11 cellular contexts compared by ENCODE assay signal in the genomic region with DNA sequence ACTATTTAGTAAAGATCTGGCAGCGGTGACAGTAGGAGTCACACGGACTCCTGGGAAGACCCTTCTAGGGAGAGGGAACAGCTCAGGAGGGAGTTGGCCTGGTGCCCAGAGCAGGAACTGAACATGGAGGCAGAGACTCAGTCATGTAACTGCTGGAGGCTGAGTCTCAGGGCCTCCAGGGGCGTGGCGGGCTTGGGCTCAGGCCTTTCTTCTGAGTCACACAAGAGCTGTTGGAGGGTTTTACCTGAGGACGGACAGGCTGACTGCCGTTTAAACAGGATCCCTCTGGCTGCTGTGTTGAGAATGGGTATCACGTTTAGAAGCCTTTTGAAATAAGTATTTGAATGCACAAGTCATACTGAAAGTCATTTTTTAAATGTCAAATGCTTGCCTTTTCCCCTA. TPM values are rescaled to one million over a fixed set of nuclear protein-coding genes. Genes with fewer than 3 reads are reported as not detected.
A peak's percentile ranks its signal among the peaks of the same experiment; 100 is the strongest.
DNase-seq lines count a peak whose midpoint lies in the region; ATAC-seq, FAIRE-seq and TF ChIP-seq lines count a peak whose summit lies in the region.
"Had no signal": no experiment of that assay in that cellular context is flagged by ENCODE, and none has a peak within 500 bp of the region (broad histone marks: within the 10 kb centered on the region; RNA-seq: fewer than 3 reads in every experiment).

No MANE protein-coding gene starts in this region.

- POLR2A ChIA-PET in HepG2 (lab: Yijun Ruan, JAX), result interaction anchor here (3.5 kb wide), 1 partner anchor 11 kb away, joined by 44 read pairs; no protein-coding TSS in a partner anchor

- no peaks in the 10 kb centered on the region for H3K36me3 Mint-ChIP-seq in endodermal cell (ENCODE audit: low read depth)

- H3K9me3 ChIP-seq in HepG2 (ENCODE audit: low read length) (no peaks in the 10 kb centered on the region), right lobe of liver (no peaks in the 10 kb centered on the region), endodermal cell (ENCODE audit: control insufficient read depth, low read length) (no peaks in the 10 kb centered on the region), transverse colon (no peaks in the 10 kb centered on the region)

- intact Hi-C loops in HepG2 (cut with micrococcal nuclease; ENCODE audit: unreplicated experiment) (no loop called here), right lobe of liver (cut with DNase I) (no loop called here), transverse colon (cut with DNase I; ENCODE audit: low total_unique reads) (no loop called here)

- no peak overlapping the region for H2AFZ ChIP-seq in HepG2 (ENCODE audit: low read length)

- BruUV-seq in HepG2 (replicated peaks; lab: Mats Ljungman, UMichigan), result no TSS peak

- no peak overlapping the region for H3K4me3 Mint-ChIP-seq in endodermal cell

- no peak overlapping the region for H3K27ac Mint-ChIP-seq in endodermal cell

- no peak overlapping the region for H3K9ac ChIP-seq in HepG2 (ENCODE audit: insufficient read depth, low read depth, low read length)
- H3K9ac ChIP-seq in endodermal cell (ENCODE audit: extremely low read depth, low read length, poor library complexity, severe bottlenecking), result no peak overlapping the region

- no peaks in the 10 kb centered on the region for H4K20me1 ChIP-seq in HepG2 (ENCODE audit: insufficient read depth, low read length)

- TF ChIP-seq CTCF in HepG2 (CRISPR knock-in tag; IDR thresholded peaks at IDR 0.05) (no peak), right lobe of liver (IDR thresholded peaks at IDR 0.05) (no peak), endodermal cell (conservative IDR thresholded peaks at IDR 0.05) (no peak), transverse colon (IDR thresholded peaks at IDR 0.05) (no peak)

- in situ Hi-C loops in HepG2 (cut with HindIII; ENCODE audit: extremely low pct_ligation_motif_present, low pct_unique_long_range_greater_than_20kb) (no loop called here), transverse colon (cut with MboI; ENCODE audit: low pct_ligation_motif_present in 1 of 4, low pct_unique_long_range_greater_than_20kb in 1 of 4, low sequenced_read_pairs in 3 of 4) (loop anchor here in 1 of 4 donors (10.0 kb wide), 1 partner anchor 64 kb away; no protein-coding TSS in a partner anchor)

- CTCF ChIA-PET in HepG2 (lab: Yijun Ruan, JAX; ENCODE audit: low intra/inter-chr PET ratio, low total read pairs), result no interaction called here

- H3K27ac ChIP-seq in HepG2 (ENCODE audit: extremely low read length, insufficient read depth, low read length) (peak overlapping the region; percentile 41), right lobe of liver (peak overlapping the region in 1 of 3 donors; percentile 11), endodermal cell (ENCODE audit: low read depth, low read length) (no peak overlapping the region), transverse colon (peak overlapping the region in 2 of 4 donors; percentile 56 to 75)

- ATAC-seq in HepG2 (no peak), right lobe of liver (no peak), HG03108 (IDR thresholded peaks at IDR 0.05; ENCODE audit: unreplicated experiment) (no peak)

- no peak overlapping the region for H3K4me3 ChIP-seq in HepG2 (replicated peaks in 1 of 3; ENCODE audit: insufficient read depth in 1 of 3, low read depth in 2 of 3, low read length in 3 of 3)
- no peak overlapping the region for H3K4me3 ChIP-seq in right lobe of liver
- no peak overlapping the region for H3K4me3 ChIP-seq in endodermal cell (ENCODE audit: low read length)
- H3K4me3 ChIP-seq in transverse colon, result no peak overlapping the region

- H3K9me3 Mint-ChIP-seq in endodermal cell, result no peaks in the 10 kb centered on the region

- FAIRE-seq in HepG2 (lab: Jason Lieb, UNC), result no peak
- FAIRE-seq: colon had no signal

- no peak for TF ChIP-seq EP300 in HepG2 (IDR thresholded peaks at IDR 0.05; ENCODE audit: low read depth in 2 of 2, low read length in 2 of 2)
- no peak for TF ChIP-seq EP300 in HepG2 (CRISPR knock-in tag; IDR thresholded peaks at IDR 0.05; ENCODE audit: borderline replicate concordance)
- no peak for TF ChIP-seq EP300 in transverse colon (IDR thresholded peaks at IDR 0.05; ENCODE audit: low read depth)

- H3K4me2 ChIP-seq in HepG2 (ENCODE audit: low read depth, low read length), result no peak overlapping the region

- H3K27me3 ChIP-seq in HepG2 (ENCODE audit: control insufficient read depth in 1 of 2, insufficient read depth in 2 of 2, low read length in 2 of 2) (no peaks in the 10 kb centered on the region), right lobe of liver (no peaks in the 10 kb centered on the region), endodermal cell (ENCODE audit: control insufficient read depth, insufficient read depth, low read length, poor library complexity, severe bottlenecking) (no peaks in the 10 kb centered on the region), transverse colon (no peaks in the 10 kb centered on the region)

- no peak for DNase-seq in HepG2 (ENCODE audit: low spot score)
- no peak for DNase-seq in right lobe of liver
- DNase-seq in NCI-H2171 treated with DMSO at 0.1 percent for 48 hours (lab: John Stamatoyannopoulos, UW), result peak; percentile 33
- DNase-seq in endodermal cell, result peak; percentile 75
- peak; percentile 84 for DNase-seq in transverse colon
- DNase-seq in dermis blood vessel endothelial cell, result no peak
- no peak for DNase-seq in superior temporal gyrus (ENCODE audit: extremely low spot score)
- DNase-seq: activated CD4-positive, alpha-beta T cell treated with anti-CD3 and anti-CD28 coated beads, Interleukin-2, amount 50 U/mL, for 4 hours; retina had no signal

- TF ChIP-seq POLR2A in HepG2 (IDR thresholded peaks at IDR 0.05; ENCODE audit: insufficient read depth in 1 of 2, low read depth in 2 of 2, low read length in 2 of 2), result no peak
- TF ChIP-seq POLR2A in right lobe of liver (IDR thresholded peaks at IDR 0.05), result no peak
- peak; percentile 31 for TF ChIP-seq POLR2A in transverse colon (IDR thresholded peaks at IDR 0.05)

- no peaks in the 10 kb centered on the region for H3K36me3 ChIP-seq in HepG2 (replicated peaks in 1 of 2; ENCODE audit: control insufficient read depth in 1 of 2, insufficient read depth in 2 of 2, low read length in 2 of 2)
- no peaks in the 10 kb centered on the region for H3K36me3 ChIP-seq in right lobe of liver
- H3K36me3 ChIP-seq in endodermal cell (ENCODE audit: control insufficient read depth, insufficient read depth, low read length), result no peaks in the 10 kb centered on the region
- H3K36me3 ChIP-seq in transverse colon, result no peaks in the 10 kb centered on the region

- H3K4me1 Mint-ChIP-seq in endodermal cell, result peaks cover 36% of the 10 kb centered on the region

- no peaks in the 10 kb centered on the region for H3K79me2 ChIP-seq in HepG2 (ENCODE audit: insufficient read depth, low read length)

- peaks cover 2% of the 10 kb centered on the region for H3K27me3 Mint-ChIP-seq in endodermal cell (ENCODE audit: insufficient read depth)

- no peak for TF ChIP-seq RAD21 in HepG2 (CRISPR knock-in tag; IDR thresholded peaks at IDR 0.05)

- H3K4me1 ChIP-seq in HepG2 (ENCODE audit: insufficient read depth, low read length) (peaks cover 96% of the 10 kb centered on the region), right lobe of liver (peaks cover 0 to 7% (median 3%) of the 10 kb centered on the region in 4 donors), endodermal cell (ENCODE audit: control insufficient read depth, insufficient read depth, low read length) (peaks cover 9% of the 10 kb centered on the region), transverse colon (peaks cover 0 to 56% (median 22%) of the 10 kb centered on the region in 4 donors)

- 78% methylated on average over 6 of the region's 7 CpGs for WGBS in HepG2 (ENCODE audit: low lambda C conversion rate)
- WGBS in right lobe of liver (ENCODE audit: insufficient coverage, low coverage, low lambda C conversion rate, missing lambda C conversion rate), result 72% methylated on average over 4 of the region's 7 CpGs
- WGBS in endodermal cell (ENCODE audit: insufficient coverage in 1 of 2, insufficient read length in 1 of 2), 2 experiments, result 79 to 83% methylated on average over 4 to 7 of the region's 7 CpGs
- 50 to 63% methylated on average over 5 to 7 of the region's 7 CpGs for WGBS in transverse colon (ENCODE audit: low coverage in 1 of 2), 2 donors

RNA-seq across cellular contexts. Expression of a gene that starts 7.2 kb away (rescaled TPM):
- total RNA-seq in HepG2 (2016; rRNA removed; fragmentation: Illumina TruSeq; extraction: Trizol) (24.6 and 28.2 TPM in 2 replicates), right lobe of liver (100 to 1,000 TPM in 4 of 6 experiments, 10 to 100 TPM in 2; 38.3 to 252 (median 129) TPM), endodermal cell (100 to 1,000 TPM in 1 of 2 donors, 10 to 100 TPM in 1; 98.4 to 102 TPM), transverse colon (100 to 1,000 TPM in 3 of 4 donors, 10 to 100 TPM in 1; 55.1 to 174 (median 127) TPM), dermis blood vessel endothelial cell (26.2 and 30.1 TPM in 2 replicates)
- total RNA-seq in HepG2 (2016; cell fraction: cytosol; rRNA removed; fragmentation: Illumina TruSeq; extraction: Trizol; ENCODE audit: low read depth), result 3.8 and 4.0 TPM in 2 replicates
- total RNA-seq in HepG2 (2016; cell fraction: insoluble cytoplasmic fraction; rRNA removed; fragmentation: Illumina TruSeq; extraction: Trizol), result 23.9 and 25.8 TPM in 2 replicates
- total RNA-seq in HepG2 (2016; cell fraction: membrane; rRNA removed; fragmentation: Illumina TruSeq; extraction: Trizol), result 12.7 and 13.7 TPM in 2 replicates
- total RNA-seq in HepG2 (2016; cell fraction: nucleus; rRNA removed; fragmentation: Illumina TruSeq; extraction: Trizol), result 18.7 and 22.0 TPM in 2 replicates
- 64.4 and 71.4 TPM in 2 replicates for polyA plus RNA-seq in HepG2 (2011; rRNA removed)
- polyA plus RNA-seq in HepG2 (2011; cell fraction: cytosol; rRNA removed), result 35.2 and 41.5 TPM in 2 replicates
- polyA plus RNA-seq in HepG2 (2011; cell fraction: nucleus; rRNA removed), result 84.4 and 87.5 TPM in 2 replicates
- 88.7 and 93.9 TPM in 2 replicates for polyA plus RNA-seq in HepG2 (2012)
- 4.9 and 5.3 TPM in 2 replicates for polyA plus RNA-seq in HepG2 (2016; cell fraction: cytosol; fragmentation: Illumina TruSeq; extraction: Trizol; ENCODE audit: low read depth)
- 32.4 and 34.7 TPM in 2 replicates for polyA plus RNA-seq in HepG2 (2016; cell fraction: insoluble cytoplasmic fraction; fragmentation: Illumina TruSeq; extraction: Trizol; ENCODE audit: low read depth)
- 11.1 and 13.2 TPM in 2 replicates for polyA plus RNA-seq in HepG2 (2016; cell fraction: membrane; fragmentation: Illumina TruSeq; extraction: Trizol; ENCODE audit: low read depth)
- polyA plus RNA-seq in HepG2 (2016; cell fraction: nucleus; fragmentation: Illumina TruSeq; extraction: Trizol; ENCODE audit: insufficient read depth, low read depth), result 37.6 and 39.9 TPM in 2 replicates
- polyA minus RNA-seq in HepG2 (2011; rRNA and poly(A)+ RNA removed; ENCODE audit: low replicate concordance), result 29.2 and 54.2 TPM in 2 replicates
- 54.7 and 59.7 TPM in 2 replicates for polyA minus RNA-seq in HepG2 (2011; cell fraction: cytosol; rRNA and poly(A)+ RNA removed)
- polyA minus RNA-seq in HepG2 (2011; cell fraction: nucleus; rRNA and poly(A)+ RNA removed), result 39.1 and 52.8 TPM in 2 replicates
- 25.0 TPM for polyA plus RNA-seq in endodermal cell (2013, experiment 1 of 2)
- polyA plus RNA-seq in endodermal cell (2013, experiment 2 of 2), result 24.8 TPM

Comparison
In these comparisons a context has a peak if more than half of its experiments do, and no peak if none do; other contexts are left out.
1. DNase-seq: peak in NCI-H2171 treated with DMSO at 0.1 percent for 48 hours (single experiment), endodermal cell (single experiment) and transverse colon (single experiment); none in HepG2 (single experiment), right lobe of liver (0 of 3), dermis blood vessel endothelial cell (single experiment) and superior temporal gyrus (single experiment).